Comparison of ENCODE assay signal across 21 cellular contexts in genomic region chr15:78795043-78795442, GRCh38. TPM values are rescaled to one million over a fixed set of nuclear protein-coding genes. Genes with fewer than 3 reads are reported as not detected.
"Had no signal": no experiment of that assay in that cellular context is flagged by ENCODE, and none has a peak within 500 bp of the region (broad histone marks: within the 10 kb centered on the region; RNA-seq: fewer than 3 reads in every experiment).

No MANE protein-coding gene starts in this region.

- DNase-seq: dorsolateral prefrontal cortex; effector CD4-positive, alpha-beta T cell; hypothalamus; left ventricle myocardium superior; lower lobe of right lung; natural killer cell; stimulated activated CD4-positive, alpha-beta T cell treated with anti-CD3 and anti-CD28 coated beads, Interleukin-12 subunit alpha, Interleukin-12 subunit beta, amount 100 ng/mL, for 4 hours; stimulated activated CD4-positive, alpha-beta T cell treated with anti-CD3 and anti-CD28 coated beads, Interleukin-1b, Interleukin-23, amount 100 ng/mL, for 48 hours; stimulated activated CD4-positive, alpha-beta T cell treated with anti-CD3 and anti-CD28 coated beads, Interleukin-4, amount 100 ng/mL, for 1 hour; stimulated activated naive B cell treated with anti-CD40 and anti-IgM and Interleukin-4, amounts not matched to agents 10 μg/mL and 1 μg/mL and 100 μg/mL, for 72 hours; upper lobe of left lung had no signal

- H3K4me2 ChIP-seq: smooth muscle cell had no signal

- ATAC-seq: left ventricle myocardium superior; lower lobe of right lung; natural killer cell; pancreas; sciatic nerve; stimulated activated naive B cell treated with anti-CD40 and anti-IgM and Interleukin-4, amounts not matched to agents 10 μg/mL and 1 μg/mL and 100 μg/mL, for 72 hours had no signal

- H3K4me3 Mint-ChIP-seq: memory B cell; natural killer cell; neural crest cell; stimulated activated naive B cell treated with anti-CD40 and anti-IgM and Interleukin-4, amounts not matched to agents 10 μg/mL and 1 μg/mL and 100 μg/mL, for 72 hours; stimulated activated naive CD8-positive, alpha-beta T cell treated with anti-CD3 and anti-CD28 coated beads, Interleukin-15, Interleukin-2, amounts not matched to agents 100 ng/mL and 50 ng/mL, for 24 hours had no signal

- H3K4me1 ChIP-seq: lower lobe of right lung, pancreas, upper lobe of left lung had no signal

- H3K36me3 Mint-ChIP-seq: memory B cell, natural killer cell had no signal

- H3K27ac Mint-ChIP-seq: memory B cell; natural killer cell; stimulated activated naive B cell treated with anti-CD40 and anti-IgM and Interleukin-4, amounts not matched to agents 10 μg/mL and 1 μg/mL and 100 μg/mL, for 72 hours; stimulated activated naive CD8-positive, alpha-beta T cell treated with anti-CD3 and anti-CD28 coated beads, Interleukin-15, Interleukin-2, amounts not matched to agents 100 ng/mL and 50 ng/mL, for 24 hours had no signal

- H3K4me1 Mint-ChIP-seq: memory B cell, natural killer cell, neural crest cell had no signal

- H3K4me3 ChIP-seq: dorsolateral prefrontal cortex, lower lobe of right lung, pancreas, smooth muscle cell, thoracic aorta, tibial nerve, upper lobe of left lung had no signal

- H3K36me3 ChIP-seq: lower lobe of right lung, neutrophil, pancreas had no signal

- H3K9me3 ChIP-seq: lower lobe of right lung, neutrophil, pancreas, thoracic aorta, tibial nerve, upper lobe of left lung had no signal

- H3K27me3 ChIP-seq: dorsolateral prefrontal cortex, neutrophil, pancreas, tibial nerve, upper lobe of left lung had no signal

- H3K27ac ChIP-seq: dorsolateral prefrontal cortex, lower lobe of right lung, neutrophil, pancreas, thoracic aorta, tibial nerve, upper lobe of left lung had no signal

- H3K9me3 Mint-ChIP-seq: memory B cell; natural killer cell; neural crest cell; stimulated activated naive B cell treated with anti-CD40 and anti-IgM and Interleukin-4, amounts not matched to agents 10 μg/mL and 1 μg/mL and 100 μg/mL, for 72 hours; stimulated activated naive CD8-positive, alpha-beta T cell treated with anti-CD3 and anti-CD28 coated beads, Interleukin-15, Interleukin-2, amounts not matched to agents 100 ng/mL and 50 ng/mL, for 24 hours had no signal

RNA-seq across cellular contexts. Expression of gene ADAMTS7, which starts 16.2 kb away (rescaled TPM):
- total RNA-seq: mononuclear cell had no signal
